In genomic region chr2:58688813-58689212, GRCh38 we compare ENCODE assay signal across 30 cellular contexts.
"Had no signal": no experiment of that assay in that cellular context is flagged by ENCODE, and none has a peak within 500 bp of the region (broad histone marks: within the 10 kb centered on the region; RNA-seq: fewer than 3 reads in every experiment).

No MANE protein-coding gene starts in this region.

- H3K4me3 Mint-ChIP-seq: immature natural killer cell; naive thymus-derived CD4-positive, alpha-beta T cell; nephron; neural crest cell; stimulated activated memory B cell treated with anti-CD40 and anti-IgM and Interleukin-4, amounts not matched to agents 10 μg/mL and 1 μg/mL and 100 μg/mL, for 72 hours; stimulated activated naive CD8-positive, alpha-beta T cell treated with anti-CD3 and anti-CD28 coated beads, Interleukin-15, amount 100 ng/mL, for 72 hours had no signal

- H3K4me3 ChIP-seq: left ventricle myocardium inferior, lung, mucosa of descending colon, pancreas, prostate gland, sigmoid colon, spleen, testis, thyroid gland, transverse colon, upper lobe of left lung had no signal

- DNase-seq: hypothalamus; immature natural killer cell; kidney; left ventricle myocardium inferior; midbrain; mucosa of descending colon; naive thymus-derived CD4-positive, alpha-beta T cell; nucleus accumbens; pancreas; retina; right cardiac atrium; sigmoid colon; small intestine; spleen; stimulated activated CD4-positive, alpha-beta T cell treated with anti-CD3 and anti-CD28 coated beads, Interleukin-2, amount 100 ng/mL, for 48 hours; stimulated activated CD4-positive, alpha-beta T cell treated with anti-CD3 and anti-CD28 coated beads, Interleukin-4, amount 100 ng/mL, for 4 hours; stimulated activated CD8-positive, alpha-beta memory T cell treated with anti-CD3 and anti-CD28 coated beads, Interleukin-4, amount 100 ng/mL, for 48 hours; stimulated activated naive CD4-positive, alpha-beta T cell treated with Interleukin-2 at 50 U/mL for 16 hours; stimulated activated naive CD8-positive, alpha-beta T cell treated with anti-CD3 and anti-CD28 coated beads, Interleukin-15, amount 100 ng/mL, for 72 hours; substantia nigra; testis; thyroid gland; transverse colon; upper lobe of left lung had no signal

- H3K4me1 ChIP-seq: left ventricle myocardium inferior, pancreas, prostate gland, sigmoid colon, testis, thyroid gland, transverse colon, upper lobe of left lung had no signal

- H3K36me3 Mint-ChIP-seq: immature natural killer cell; stimulated activated memory B cell treated with anti-CD40 and anti-IgM and Interleukin-4, amounts not matched to agents 10 μg/mL and 1 μg/mL and 100 μg/mL, for 72 hours had no signal

- H3K27me3 ChIP-seq: pancreas, sigmoid colon, spleen, testis, thyroid gland, transverse colon, upper lobe of left lung had no signal

- FAIRE-seq: islet of Langerhans, kidney, pancreas, small intestine had no signal

- H3K27ac Mint-ChIP-seq: immature natural killer cell; naive thymus-derived CD4-positive, alpha-beta T cell; nephron; stimulated activated memory B cell treated with anti-CD40 and anti-IgM and Interleukin-4, amounts not matched to agents 10 μg/mL and 1 μg/mL and 100 μg/mL, for 72 hours; stimulated activated naive CD8-positive, alpha-beta T cell treated with anti-CD3 and anti-CD28 coated beads, Interleukin-15, amount 100 ng/mL, for 72 hours had no signal

- H3K9me3 ChIP-seq: mucosa of descending colon, pancreas, prostate gland, sigmoid colon, testis, thyroid gland, transverse colon, upper lobe of left lung had no signal

- H3K27ac ChIP-seq: left ventricle myocardium inferior, pancreas, prostate gland, sigmoid colon, spleen, testis, thyroid gland, transverse colon, upper lobe of left lung had no signal

- H3K36me3 ChIP-seq: left ventricle myocardium inferior, pancreas, prostate gland, sigmoid colon, spleen, thyroid gland, transverse colon, upper lobe of left lung had no signal

- H3K4me1 Mint-ChIP-seq: nephron; neural crest cell; stimulated activated naive CD8-positive, alpha-beta T cell treated with anti-CD3 and anti-CD28 coated beads, Interleukin-15, amount 100 ng/mL, for 72 hours had no signal
